20 cellular contexts compared by ENCODE assay signal in the genomic region with DNA sequence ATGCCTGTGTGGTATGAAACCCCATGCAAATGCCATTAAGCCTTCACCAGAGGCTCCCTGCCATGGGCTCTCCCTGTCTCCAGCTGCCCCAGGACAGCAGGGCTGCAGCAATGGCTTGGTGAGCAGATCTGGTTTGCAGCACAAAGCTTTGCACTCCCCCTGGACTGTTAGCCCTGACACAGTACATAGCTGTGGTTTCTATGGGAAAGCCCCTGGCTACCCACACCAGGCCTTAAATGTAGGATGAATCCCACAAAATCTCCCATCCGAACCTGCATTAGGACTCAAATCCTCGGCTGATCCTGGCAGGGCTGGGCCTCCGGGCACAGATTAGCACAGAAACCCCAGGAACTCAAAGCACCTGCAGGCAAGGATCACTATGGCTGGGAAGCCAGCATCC.
DNase-seq lines count a peak whose midpoint lies in the region; ATAC-seq and TF ChIP-seq lines count a peak whose summit lies in the region.
"Had no signal": no experiment of that assay in that cellular context is flagged by ENCODE, and none has a peak within 500 bp of the region (broad histone marks: within the 10 kb centered on the region; RNA-seq: fewer than 3 reads in every experiment).

No MANE protein-coding gene starts in this region.

- H2BK15ac ChIP-seq in mesendoderm (replicated peaks; ENCODE audit: low read depth) = no peak overlapping the region

- no peak overlapping the region for H3K9ac ChIP-seq in mesendoderm (ENCODE audit: low read length)
- H3K9ac ChIP-seq: parathyroid adenoma had no signal

- POLR2A ChIA-PET in AG04449 (lab: Yijun Ruan, JAX) = interaction anchor here (1.5 to 1.6 kb wide), 2 partner anchors 12 to 201 kb away, joined by 3 to 6 read pairs; no protein-coding TSS in a partner anchor

- H3K4me3 ChIP-seq in AG04449 (ENCODE audit: low read depth, low read length) (no peak overlapping the region), MG63 (no peak overlapping the region), coronary artery (no peak overlapping the region), mesendoderm (ENCODE audit: low read length) (no peak overlapping the region), upper lobe of left lung (no peak overlapping the region)
- H3K4me3 ChIP-seq: GM12878 had no signal

- H3K23ac ChIP-seq in mesendoderm (ENCODE audit: low read length) = no peak overlapping the region

- H3K27me3 ChIP-seq in MG63 = no peaks in the 10 kb centered on the region
- no peaks in the 10 kb centered on the region for H3K27me3 ChIP-seq in mesendoderm (ENCODE audit: insufficient read depth, low read length, poor library complexity)
- H3K27me3 ChIP-seq in upper lobe of left lung = no peaks in the 10 kb centered on the region

- no peaks in the 10 kb centered on the region for H3K27me3 Mint-ChIP-seq in activated naive CD8-positive, alpha-beta T cell treated with anti-CD3 and anti-CD28 coated beads for 36 hours

- H3K56ac ChIP-seq in mesendoderm (ENCODE audit: low read length) = peak overlapping the region; percentile 31

- H3K27ac ChIP-seq in coronary artery (no peak overlapping the region), mesendoderm (ENCODE audit: low read depth, low read length) (no peak overlapping the region), upper lobe of left lung (no peak overlapping the region)
- H3K27ac ChIP-seq: parathyroid adenoma had no signal

- CTCF ChIA-PET in AG04449 (lab: Yijun Ruan, JAX) = interaction anchor here (0.8 to 5.7 kb wide), 8 partner anchors 46 to 1029 kb away, joined by 3 to 102 read pairs (median 20); partner anchors contain the start of gene IGFBP5

- H3K79me1 ChIP-seq in mesendoderm (ENCODE audit: low read length) = no peaks in the 10 kb centered on the region

- H3K9me3 Mint-ChIP-seq in activated naive CD8-positive, alpha-beta T cell treated with anti-CD3 and anti-CD28 coated beads for 36 hours = no peaks in the 10 kb centered on the region
- H3K9me3 Mint-ChIP-seq: CD8-positive, alpha-beta memory T cell; stimulated activated memory B cell treated with anti-CD40 and anti-IgM and Interleukin-4, amounts not matched to agents 10 μg/mL and 1 μg/mL and 100 μg/mL, for 72 hours had no signal

- DNase-seq in AG04449 (ENCODE audit: low read depth, low spot score) (peak; percentile 80), MG63 (peak; percentile 20), coronary artery (ENCODE audit: low spot score) (peak; percentile 55), mesendoderm (no peak), upper lobe of left lung (no peak)
- no peak for DNase-seq in activated naive CD8-positive, alpha-beta T cell treated with anti-CD3 and anti-CD28 coated beads for 36 hours
- DNase-seq: activated effector memory CD4-positive, alpha-beta T cell treated with Interleukin-2 at 50 U/mL for 16 hours; CD8-positive, alpha-beta memory T cell; GOT3; left colon; NCI-H146; NCI-H345; Right ventricle myocardium superior had no signal

- H2BK120ac ChIP-seq in mesendoderm (ENCODE audit: low read depth, low read length) = no peak overlapping the region

- H4K5ac ChIP-seq in mesendoderm (ENCODE audit: low read length) = no peak overlapping the region

- no peak for TF ChIP-seq CTCF in AG04449 (IDR thresholded peaks at IDR 0.05; ENCODE audit: insufficient read depth, low read length, missing control alignments)
- TF ChIP-seq CTCF in coronary artery (IDR thresholded peaks at IDR 0.05) = no peak
- no peak for TF ChIP-seq CTCF in upper lobe of left lung (IDR thresholded peaks at IDR 0.05)

- no peaks in the 10 kb centered on the region for H3K79me2 ChIP-seq in mesendoderm (ENCODE audit: control insufficient read depth, insufficient read depth, low read length)

- no peak for TF ChIP-seq EP300 in upper lobe of left lung (IDR thresholded peaks at IDR 0.05)

- H3K4me1 Mint-ChIP-seq in activated naive CD8-positive, alpha-beta T cell treated with anti-CD3 and anti-CD28 coated beads for 36 hours = peaks cover 7% of the 10 kb centered on the region
- H3K4me1 Mint-ChIP-seq: stimulated activated memory B cell treated with anti-CD40 and anti-IgM and Interleukin-4, amounts not matched to agents 10 μg/mL and 1 μg/mL and 100 μg/mL, for 72 hours had no signal

- ATAC-seq in upper lobe of left lung (ENCODE audit: low FRiP score in 2 of 2) (no peak), GM18909 (IDR thresholded peaks at IDR 0.05; ENCODE audit: poor library complexity, unreplicated experiment) (no peak), GM18505 (IDR thresholded peaks at IDR 0.05; ENCODE audit: unreplicated experiment) (no peak)
- ATAC-seq: esophagus mucosa; GM12878; left colon; stimulated activated memory B cell treated with anti-CD40 and anti-IgM and Interleukin-4, amounts not matched to agents 10 μg/mL and 1 μg/mL and 100 μg/mL, for 72 hours had no signal

- H4K8ac ChIP-seq in mesendoderm (ENCODE audit: low read depth, low read length) = no peak overlapping the region

- no peaks in the 10 kb centered on the region for H3K36me3 ChIP-seq in MG63
- no peaks in the 10 kb centered on the region for H3K36me3 ChIP-seq in mesendoderm (ENCODE audit: control insufficient read depth, insufficient read depth, low read length)
- H3K36me3 ChIP-seq in upper lobe of left lung = no peaks in the 10 kb centered on the region

- no peak overlapping the region for H3K4ac ChIP-seq in mesendoderm (ENCODE audit: low read depth, low read length)

- TF ChIP-seq POLR2A in upper lobe of left lung (IDR thresholded peaks at IDR 0.05) (no peak), GM18505 (IDR thresholded peaks at IDR 0.05; ENCODE audit: borderline replicate concordance, extremely low read depth, insufficient read depth, insufficient read length) (no peak)

- peaks cover 1% of the 10 kb centered on the region for H3K36me3 Mint-ChIP-seq in activated naive CD8-positive, alpha-beta T cell treated with anti-CD3 and anti-CD28 coated beads for 36 hours
- H3K36me3 Mint-ChIP-seq: CD8-positive, alpha-beta memory T cell; stimulated activated memory B cell treated with anti-CD40 and anti-IgM and Interleukin-4, amounts not matched to agents 10 μg/mL and 1 μg/mL and 100 μg/mL, for 72 hours; type B pancreatic cell had no signal

- no peak overlapping the region for H3K18ac ChIP-seq in mesendoderm (ENCODE audit: low read length)

- no peak overlapping the region for H2AK5ac ChIP-seq in mesendoderm (ENCODE audit: low read length)

- H2BK5ac ChIP-seq in mesendoderm (ENCODE audit: low read length) = no peak overlapping the region

- WGBS in mesendoderm (ENCODE audit: extremely low coverage, insufficient coverage, low lambda C conversion rate) = no CpG with 5 or more reads among the region's 3 CpGs
- 52 to 90% methylated on average over 2 to 3 of the region's 3 CpGs for WGBS in upper lobe of left lung, 2 donors

- peaks cover 6% of the 10 kb centered on the region for H3K4me1 ChIP-seq in mesendoderm (ENCODE audit: control insufficient read depth, low read depth, low read length)
- H3K4me1 ChIP-seq in upper lobe of left lung = peaks cover 10 to 25% (median 17%) of the 10 kb centered on the region in 4 donors

- H3K4me3 Mint-ChIP-seq in activated naive CD8-positive, alpha-beta T cell treated with anti-CD3 and anti-CD28 coated beads for 36 hours = no peak overlapping the region
- H3K4me3 Mint-ChIP-seq: CD8-positive, alpha-beta memory T cell; stimulated activated memory B cell treated with anti-CD40 and anti-IgM and Interleukin-4, amounts not matched to agents 10 μg/mL and 1 μg/mL and 100 μg/mL, for 72 hours; type B pancreatic cell had no signal

- no peak overlapping the region for H3K4me2 ChIP-seq in mesendoderm (ENCODE audit: low read length)

- H3K9me3 ChIP-seq in MG63 (no peaks in the 10 kb centered on the region), upper lobe of left lung (no peaks in the 10 kb centered on the region)

- no peak overlapping the region for H3K27ac Mint-ChIP-seq in activated naive CD8-positive, alpha-beta T cell treated with anti-CD3 and anti-CD28 coated beads for 36 hours
- H3K27ac Mint-ChIP-seq: CD8-positive, alpha-beta memory T cell; stimulated activated memory B cell treated with anti-CD40 and anti-IgM and Interleukin-4, amounts not matched to agents 10 μg/mL and 1 μg/mL and 100 μg/mL, for 72 hours; type B pancreatic cell had no signal

Comparison
In these comparisons a context has a peak if more than half of its experiments do, and no peak if none do; other contexts are left out.
1. DNase-seq: peak in AG04449 (single experiment), MG63 (single experiment) and coronary artery (single experiment); none in mesendoderm (single experiment), activated naive CD8-positive, alpha-beta T cell treated with anti-CD3 and anti-CD28 coated beads for 36 hours (single experiment) and upper lobe of left lung (0 of 2).